In the genomic region with DNA sequence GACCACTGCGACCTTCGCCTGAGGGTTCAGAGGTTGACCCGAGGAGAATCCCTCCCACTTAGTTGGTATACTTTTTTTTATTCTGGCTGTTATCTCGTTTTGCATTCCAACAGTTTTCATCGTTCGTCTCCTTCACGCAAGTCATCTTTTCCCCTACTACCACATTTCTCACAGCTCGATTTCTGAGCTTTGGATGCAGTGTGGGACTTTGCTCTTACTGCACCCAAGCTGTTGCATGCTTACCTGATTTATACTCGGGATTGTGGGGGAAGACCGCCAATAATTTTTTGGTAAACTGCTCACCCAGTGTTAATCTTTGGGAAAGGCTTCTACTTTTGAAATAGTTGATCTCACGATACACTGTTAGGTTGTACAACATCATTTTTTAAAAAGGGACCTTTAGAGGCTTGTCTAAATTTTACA, we compare ENCODE assay signal across 8 cellular contexts. TPM values are rescaled to one million over a fixed set of nuclear protein-coding genes. Genes with fewer than 3 reads are reported as not detected.
DNase-seq lines count a peak whose midpoint lies in the region; ATAC-seq and TF ChIP-seq lines count a peak whose summit lies in the region.

No MANE protein-coding gene starts in this region.

- DNase-seq in OCI-LY7 (ENCODE audit: low spot score) (no peak), epithelial cell of prostate (ENCODE audit: low read depth, low spot score) (no peak), amniotic stem cell (lab: John Stamatoyannopoulos, UW) (no peak), middle frontal gyrus (ENCODE audit: extremely low spot score, low spot score) (no peak), head of caudate nucleus (no peak)

- H3K9me2 ChIP-seq in DOHH2 (replicated peaks; ENCODE audit: control insufficient read depth, low read length): no peaks in the 10 kb centered on the region
- H3K9me2 ChIP-seq in OCI-LY7 (ENCODE audit: insufficient read depth, low read length): no peaks in the 10 kb centered on the region

- H3K27me3 ChIP-seq in DOHH2 (ENCODE audit: control insufficient read depth, low read length): no peaks in the 10 kb centered on the region
- H3K27me3 ChIP-seq in parathyroid adenoma (ENCODE audit: control insufficient read depth, insufficient read depth, low read length): no peaks in the 10 kb centered on the region

- H2AFZ ChIP-seq in OCI-LY7 (ENCODE audit: low read length) (peak overlapping the region; percentile 88; the same call in 1 of the 2 replicates), parathyroid adenoma (peak overlapping the region; percentile 94)

- intact Hi-C loops in OCI-LY7 (cut with micrococcal nuclease; ENCODE audit: unreplicated experiment) (loop anchor here (5.0 kb wide), 1 partner anchor 444 kb away; a partner anchor contains a TSS), head of caudate nucleus (cut with DNase I) (no loop called here)

- TSS peak; percentile 69 for BruUV-seq in OCI-LY7 (replicated peaks; lab: Mats Ljungman, UMichigan)

- no peak for ATAC-seq in HG03342 (IDR thresholded peaks at IDR 0.05; ENCODE audit: unreplicated experiment)

- H3K4me3 ChIP-seq in DOHH2 (ENCODE audit: low read length): peak overlapping the region; percentile 91
- H3K4me3 ChIP-seq in OCI-LY7 (ENCODE audit: low read depth, low read length, poor library complexity, severe bottlenecking): peak overlapping the region; percentile 91
- H3K4me3 ChIP-seq in parathyroid adenoma (ENCODE audit: low read depth, low read length): peak overlapping the region; percentile 98

- H3K4me2 ChIP-seq in DOHH2 (ENCODE audit: low read length) (peak overlapping the region; percentile 91), OCI-LY7 (ENCODE audit: low read length) (peak overlapping the region; percentile 90), parathyroid adenoma (ENCODE audit: low read length) (peak overlapping the region; percentile 70)

- H3K4me1 ChIP-seq in DOHH2 (ENCODE audit: control insufficient read depth, low read length): peaks cover 21% of the 10 kb centered on the region
- peaks cover 14% of the 10 kb centered on the region for H3K4me1 ChIP-seq in OCI-LY7 (ENCODE audit: insufficient read depth, low read length, poor library complexity, severe bottlenecking)
- H3K4me1 ChIP-seq in parathyroid adenoma: peaks cover 7% of the 10 kb centered on the region

- POLR2A ChIA-PET in OCI-LY7 (lab: Charles Lee): interaction anchor here (1.0 to 1.9 kb wide), 3 partner anchors 13 to 73 kb away, joined by 3 to 8 read pairs (median 6); a partner anchor contains a TSS

- peak overlapping the region; percentile 21; the same call in 1 of the 2 replicates for H3K27ac ChIP-seq in DOHH2 (ENCODE audit: low read depth, low read length)
- no peak overlapping the region for H3K27ac ChIP-seq in OCI-LY7 (ENCODE audit: low read depth, low read length, poor library complexity, severe bottlenecking)
- peak overlapping the region; percentile 97 for H3K27ac ChIP-seq in epithelial cell of prostate
- peak overlapping the region; percentile 78 for H3K27ac ChIP-seq in parathyroid adenoma

- H3F3A ChIP-seq in DOHH2 (ENCODE audit: control insufficient read depth, insufficient read depth): no peaks in the 10 kb centered on the region

- CTCF ChIA-PET in OCI-LY7 (lab: Charles Lee; ENCODE audit: unreplicated experiment): no interaction called here

- TF ChIP-seq CTCF in DOHH2 (IDR thresholded peaks at IDR 0.05; ENCODE audit: low read depth, low read length, poor library complexity, severe bottlenecking) (no peak), OCI-LY7 (conservative IDR thresholded peaks at IDR 0.05; ENCODE audit: low read length) (no peak), parathyroid adenoma (IDR thresholded peaks at IDR 0.05) (no peak)

- H3K36me3 ChIP-seq in DOHH2 (ENCODE audit: control insufficient read depth, low read length) (no peaks in the 10 kb centered on the region), OCI-LY7 (ENCODE audit: insufficient read depth, low read length) (no peaks in the 10 kb centered on the region), parathyroid adenoma (ENCODE audit: control insufficient read depth, insufficient read depth, low read length) (no peaks in the 10 kb centered on the region)

- no peaks in the 10 kb centered on the region for H4K20me1 ChIP-seq in DOHH2 (ENCODE audit: control insufficient read depth, insufficient read depth, low read depth, low read length)
- H4K20me1 ChIP-seq in OCI-LY7 (ENCODE audit: insufficient read depth, low read length): peaks cover 9% of the 10 kb centered on the region; the same call in 1 of the 2 replicates

- peak overlapping the region; percentile 64 for H3K9ac ChIP-seq in parathyroid adenoma

- H3K9me3 ChIP-seq in DOHH2 (ENCODE audit: control insufficient read depth, insufficient read depth, low read length) (no peaks in the 10 kb centered on the region), OCI-LY7 (ENCODE audit: low read length) (no peaks in the 10 kb centered on the region), parathyroid adenoma (ENCODE audit: control insufficient read depth, low read length) (no peaks in the 10 kb centered on the region)

- H3K79me2 ChIP-seq in DOHH2 (ENCODE audit: control insufficient read depth, low read length) (peaks cover 50% of the 10 kb centered on the region), OCI-LY7 (ENCODE audit: insufficient read depth, low read depth, low read length) (peaks cover 37% of the 10 kb centered on the region), parathyroid adenoma (peaks cover 29% of the 10 kb centered on the region)

RNA-seq across cellular contexts. Expression of a gene that starts 0.7 kb away (rescaled TPM):
- total RNA-seq in OCI-LY7 (2014; rRNA removed; shearing (Covaris generic)): 12.0 and 12.7 TPM in 2 replicates
- 20.9 and 23.4 TPM in 2 replicates for total RNA-seq in OCI-LY7 (2022)
